Comparison of ENCODE assay signal across 13 cellular contexts in genomic region chr10:13270877-13271551, GRCh38. TPM values are rescaled to one million over a fixed set of nuclear protein-coding genes. Genes with fewer than 3 reads are reported as not detected.
DNase-seq lines count a peak whose midpoint lies in the region; ATAC-seq, FAIRE-seq and TF ChIP-seq lines count a peak whose summit lies in the region.
"Had no signal": no experiment of that assay in that cellular context is flagged by ENCODE, and none has a peak within 500 bp of the region (broad histone marks: within the 10 kb centered on the region; RNA-seq: fewer than 3 reads in every experiment).

No MANE protein-coding gene starts in this region.

- H3K27me3 ChIP-seq in GM23338 (ENCODE audit: insufficient read depth) (no peaks in the 10 kb centered on the region), OCI-LY3 (ENCODE audit: low read depth, low read length) (no peaks in the 10 kb centered on the region), small intestine (ENCODE audit: control insufficient read depth in 2 of 2, insufficient read depth in 2 of 2, low read length in 2 of 2) (no peaks in the 10 kb centered on the region), smooth muscle cell (ENCODE audit: low read depth) (no peaks in the 10 kb centered on the region)

- peaks cover 33% of the 10 kb centered on the region for H3K4me1 Mint-ChIP-seq in GM23338
- peaks cover 3 to 13% (median 8%) of the 10 kb centered on the region in 4 donors for H3K4me1 Mint-ChIP-seq in naive thymus-derived CD8-positive, alpha-beta T cell

- H3K4me2 ChIP-seq in GM23338: peak overlapping the region; percentile 40; the same call in 1 of the 2 replicates
- H3K4me2 ChIP-seq in OCI-LY3 (ENCODE audit: low read length): peak overlapping the region; percentile 82
- no peak overlapping the region for H3K4me2 ChIP-seq in smooth muscle cell
- H3K4me2 ChIP-seq: PC-9 had no signal

- no peaks in the 10 kb centered on the region for H3K36me3 ChIP-seq in GM23338 (ENCODE audit: insufficient read depth)
- no peaks in the 10 kb centered on the region for H3K36me3 ChIP-seq in OCI-LY3 (replicated peaks; ENCODE audit: low read depth, low read length)
- no peaks in the 10 kb centered on the region for H3K36me3 ChIP-seq in small intestine (ENCODE audit: control insufficient read depth in 2 of 2, insufficient read depth in 2 of 2, low read length in 2 of 2)
- H3K36me3 ChIP-seq in smooth muscle cell (ENCODE audit: low read depth): no peaks in the 10 kb centered on the region

- ATAC-seq in GM23338 (peak; percentile 10; the same call in 2 of the 3 replicates), GM21825 (IDR thresholded peaks at IDR 0.05; ENCODE audit: unreplicated experiment) (no peak)
- ATAC-seq in naive thymus-derived CD8-positive, alpha-beta T cell: no peak

- H3K79me2 ChIP-seq in GM23338 (replicated peaks; ENCODE audit: insufficient read depth) (no peaks in the 10 kb centered on the region), OCI-LY3 (ENCODE audit: low read length) (no peaks in the 10 kb centered on the region), smooth muscle cell (ENCODE audit: low read depth) (no peaks in the 10 kb centered on the region)

- no peaks in the 10 kb centered on the region for H3K9me2 ChIP-seq in GM23338 (ENCODE audit: insufficient read depth)

- FAIRE-seq in small intestine (lab: Jason Lieb, UNC): peak; percentile 10
- FAIRE-seq: islet of Langerhans had no signal

- H3K9ac ChIP-seq in OCI-LY3 (ENCODE audit: low read length) (peak overlapping the region; percentile 64; the same call in 1 of the 2 replicates), smooth muscle cell (ENCODE audit: low read depth) (no peak overlapping the region)

- H3K4me3 ChIP-seq in GM23338 (no peak overlapping the region), OCI-LY3 (ENCODE audit: low read length) (peak overlapping the region; percentile 58), foreskin fibroblast (ENCODE audit: low read depth in 1 of 2, low read length in 2 of 2) (no peak overlapping the region), small intestine (ENCODE audit: low read depth in 1 of 2, low read length in 2 of 2) (no peak overlapping the region), smooth muscle cell (no peak overlapping the region)
- H3K4me3 ChIP-seq: PC-9, psoas muscle had no signal

- WGBS in small intestine, 3 donors: 32 to 66% (median 46%) methylated on average over 9 of the region's 9 CpGs
- 74% methylated on average over 9 of the region's 9 CpGs for WGBS in smooth muscle cell (ENCODE audit: low lambda C conversion rate)

- H3K9me3 ChIP-seq in OCI-LY3 (ENCODE audit: insufficient read depth, low read length) (no peaks in the 10 kb centered on the region), small intestine (ENCODE audit: control insufficient read depth, low read depth) (no peaks in the 10 kb centered on the region), smooth muscle cell (replicated peaks; ENCODE audit: low read depth) (no peaks in the 10 kb centered on the region)
- H3K9me3 ChIP-seq: psoas muscle had no signal

- no peak overlapping the region; the same call in 1 of the 2 replicates for H3K27ac Mint-ChIP-seq in GM23338
- H3K27ac Mint-ChIP-seq in naive thymus-derived CD8-positive, alpha-beta T cell: peak overlapping the region in 4 of 10 donors; percentile 71 to 87 (median 76)

- DNase-seq in GM23338 (ENCODE audit: low spot score) (no peak), foreskin fibroblast (peak; percentile 27 to 54), small intestine (peak; percentile 91), NCI-H128 (lab: John Stamatoyannopoulos, UW; ENCODE audit: unreplicated experiment) (no peak), smooth muscle cell (lab: John Stamatoyannopoulos, UW; ENCODE audit: unreplicated experiment) (no peak)
- DNase-seq in naive thymus-derived CD8-positive, alpha-beta T cell: no peak
- DNase-seq: NCI-H1048 had no signal

- H3F3A ChIP-seq in GM23338 (replicated peaks; ENCODE audit: low read depth) (peaks cover 12% of the 10 kb centered on the region), smooth muscle cell (ENCODE audit: low read depth) (no peaks in the 10 kb centered on the region)

- peaks cover 13% of the 10 kb centered on the region for H3K27me3 Mint-ChIP-seq in GM23338 (ENCODE audit: insufficient read depth, low read depth, poor library complexity)
- H3K27me3 Mint-ChIP-seq in naive thymus-derived CD8-positive, alpha-beta T cell: peaks cover 0 to 3% (median 1%) of the 10 kb centered on the region in 5 donors

- H3K27ac ChIP-seq in GM23338 (ENCODE audit: low read depth) (no peak overlapping the region), OCI-LY3 (ENCODE audit: low read length) (peak overlapping the region; percentile 41; the same call in 1 of the 2 replicates), small intestine (ENCODE audit: low read depth in 1 of 2, low read length in 1 of 2) (no peak overlapping the region), smooth muscle cell (ENCODE audit: low read depth) (no peak overlapping the region)
- H3K27ac ChIP-seq: PC-9, psoas muscle had no signal

- no peaks in the 10 kb centered on the region for H3K9me3 Mint-ChIP-seq in GM23338
- H3K9me3 Mint-ChIP-seq in naive thymus-derived CD8-positive, alpha-beta T cell: no peaks in the 10 kb centered on the region

- H4K20me1 ChIP-seq in GM23338 (replicated peaks; ENCODE audit: insufficient read depth): no peaks in the 10 kb centered on the region
- no peaks in the 10 kb centered on the region for H4K20me1 ChIP-seq in OCI-LY3 (ENCODE audit: insufficient read depth, low read length)
- no peaks in the 10 kb centered on the region for H4K20me1 ChIP-seq in smooth muscle cell (ENCODE audit: low read depth)

- H3K4me1 ChIP-seq in GM23338 (ENCODE audit: insufficient read depth) (peaks cover 30% of the 10 kb centered on the region), OCI-LY3 (ENCODE audit: low read length) (peaks cover 39% of the 10 kb centered on the region), small intestine (ENCODE audit: control insufficient read depth in 2 of 2, insufficient read depth in 1 of 2, low read depth in 1 of 2, low read length in 1 of 2) (no peaks in the 10 kb centered on the region), smooth muscle cell (ENCODE audit: low read depth) (no peaks in the 10 kb centered on the region)

- POLR2A ChIA-PET in naive thymus-derived CD8-positive, alpha-beta T cell (lab: Charles Lee): no interaction called here

- H3K4me3 Mint-ChIP-seq in GM23338: no peak overlapping the region
- no peak overlapping the region for H3K4me3 Mint-ChIP-seq in naive thymus-derived CD8-positive, alpha-beta T cell

- no peaks in the 10 kb centered on the region for H3K36me3 Mint-ChIP-seq in GM23338 (ENCODE audit: low read depth)
- H3K36me3 Mint-ChIP-seq in naive thymus-derived CD8-positive, alpha-beta T cell: no peaks in the 10 kb centered on the region

- no peak for TF ChIP-seq CTCF in GM23338 (conservative IDR thresholded peaks at IDR 0.05; ENCODE audit: low read depth in 2 of 2)
- TF ChIP-seq CTCF in OCI-LY3 (IDR thresholded peaks at IDR 0.05; ENCODE audit: low read depth, low read length): no peak
- no peak for TF ChIP-seq CTCF in foreskin fibroblast (IDR thresholded peaks at IDR 0.05; ENCODE audit: low read depth, low read length)
- no peak for TF ChIP-seq CTCF in smooth muscle cell (IDR thresholded peaks at IDR 0.05; ENCODE audit: borderline replicate concordance, insufficient read depth, poor library complexity, severe bottlenecking)

- H2AFZ ChIP-seq in GM23338: peak overlapping the region; percentile 92; the same call in 1 of the 2 replicates
- peak overlapping the region; percentile 95 for H2AFZ ChIP-seq in OCI-LY3 (ENCODE audit: low read depth, low read length)
- no peak overlapping the region for H2AFZ ChIP-seq in smooth muscle cell (ENCODE audit: low read depth)
- H2AFZ ChIP-seq: PC-9 had no signal

TF ChIP-seq in GM23338, 12 proteins besides CTCF, POLR2A, EP300 and RAD21 (continues in another document):
- TF ChIP-seq NANOG (IDR thresholded peaks at IDR 0.05; ENCODE audit: borderline replicate concordance) (no peak), REST (IDR thresholded peaks at IDR 0.05; ENCODE audit: unreplicated experiment) (no peak), ZNF114 (CRISPR knock-in tag; IDR thresholded peaks at IDR 0.05) (no peak), STAT1 (IDR thresholded peaks at IDR 0.05; ENCODE audit: unreplicated experiment) (no peak)

RNA-seq across cellular contexts. Expression of gene PHYH, which starts 28.9 kb away (rescaled TPM):
- 10.9 and 17.9 TPM in 2 replicates for total RNA-seq in GM23338 (2014; rRNA removed; shearing (Covaris generic))
- polyA plus RNA-seq in GM23338 (2016; fragmentation: Nextera tagmentation; extraction: Ambion mirVana) (25.7 and 29.8 TPM in 2 replicates), small intestine (100 to 1,000 TPM in 1 of 3 donors, 10 to 100 TPM in 2; 23.5 to 184 (median 77.8) TPM), smooth muscle cell (27.5 and 33.1 TPM in 2 replicates)
- 10 to 100 TPM; 17.3 to 18.6 TPM for total RNA-seq in naive thymus-derived CD8-positive, alpha-beta T cell
- 10 to 100 TPM; 17.6 to 20.5 (median 20.1) TPM for polyA plus RNA-seq in naive thymus-derived CD8-positive, alpha-beta T cell
- 14.4 and 17.3 TPM in 2 replicates for total RNA-seq in smooth muscle cell

RNA-seq across cellular contexts. Expression of gene UCMA, which starts 36.8 kb away (rescaled TPM):
- 8.6 and 12.7 TPM in 2 replicates for total RNA-seq in GM23338 (2014; rRNA removed; shearing (Covaris generic))
- polyA plus RNA-seq in GM23338 (2016; fragmentation: Nextera tagmentation; extraction: Ambion mirVana) (16.7 and 18.7 TPM in 2 replicates), small intestine (not detected), smooth muscle cell (not detected in 2 replicates)
- total RNA-seq in naive thymus-derived CD8-positive, alpha-beta T cell: not detected
- not detected for polyA plus RNA-seq in naive thymus-derived CD8-positive, alpha-beta T cell
- not detected in 2 replicates for total RNA-seq in smooth muscle cell
- total RNA-seq: G401, PC-9, psoas muscle had no signal

Comparison
In these comparisons a context has a peak if more than half of its experiments do, and no peak if none do; other contexts are left out.
1. DNase-seq: peak in foreskin fibroblast (2 of 2) and small intestine (single experiment); none in GM23338 (single experiment), NCI-H128 (single experiment), naive thymus-derived CD8-positive, alpha-beta T cell (0 of 10) and smooth muscle cell (single experiment).
2. RNA of gene UCMA, which starts 36.8 kb away (polyA plus RNA-seq): 16.7 to 18.7 TPM in GM23338; not detected in small intestine, not detected in naive thymus-derived CD8-positive, alpha-beta T cell and not detected in smooth muscle cell; every median in the first group is over 10 times any median in the second.